Comparison of ENCODE assay signal across 16 cellular contexts in the genomic region with DNA sequence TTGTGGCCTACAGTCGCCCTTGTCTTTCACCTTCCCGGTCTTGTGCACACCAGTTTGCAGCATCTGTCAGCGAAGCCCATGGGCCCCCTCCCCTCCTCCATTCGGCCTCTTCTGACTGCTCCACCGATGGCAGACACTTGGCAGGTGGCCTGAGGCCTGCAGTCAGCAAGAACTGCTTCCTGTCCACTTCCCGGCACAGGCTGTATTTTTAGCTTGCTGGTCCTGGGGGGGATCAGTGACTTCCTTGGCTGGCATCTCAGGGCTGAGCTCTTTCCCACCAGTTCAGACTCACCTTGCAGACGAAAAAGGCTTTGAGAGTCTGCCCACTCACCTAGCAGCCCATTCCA.
DNase-seq lines count a peak whose midpoint lies in the region; ATAC-seq and TF ChIP-seq lines count a peak whose summit lies in the region.
"Had no signal": no experiment of that assay in that cellular context is flagged by ENCODE, and none has a peak within 500 bp of the region (broad histone marks: within the 10 kb centered on the region; RNA-seq: fewer than 3 reads in every experiment).

No MANE protein-coding gene starts in this region.

- peak overlapping the region; percentile 89 for H3K4me2 ChIP-seq in BLaER1
- H3K4me2 ChIP-seq in parathyroid adenoma (ENCODE audit: low read length): peak overlapping the region; percentile 11
- H3K4me2 ChIP-seq: GM23338 had no signal

- ATAC-seq in left cardiac atrium: peak; percentile 83 to 86
- ATAC-seq in activated CD4-positive, CD25-positive, alpha-beta regulatory T cell treated with anti-CD3 and anti-CD28 coated beads, Interleukin-2, amount 50 U/mL, for 24 hours: no peak
- ATAC-seq: esophagus mucosa; naive thymus-derived CD8-positive, alpha-beta T cell had no signal

- H3K4me1 ChIP-seq in BLaER1: peaks cover 30% of the 10 kb centered on the region
- H3K4me1 ChIP-seq in SJCRH30: peaks cover 6% of the 10 kb centered on the region; the same call in 1 of the 2 replicates
- H3K4me1 ChIP-seq in parathyroid adenoma: peaks cover 38% of the 10 kb centered on the region

- intact Hi-C loops in left cardiac atrium (cut with DNase I): loop anchor here in 1 of 2 donors (10.0 kb wide), 1 partner anchor 97 kb away; no protein-coding TSS in a partner anchor

- H3K4me3 ChIP-seq in BLaER1 (0 out of 2 replicates have a peak overlapping the region, but pooled peaks have one; percentile 19), SJCRH30 (no peak overlapping the region), parathyroid adenoma (ENCODE audit: low read depth, low read length) (no peak overlapping the region)
- H3K4me3 ChIP-seq: GM23338, transverse colon had no signal

- peak; percentile 13 to 45 for DNase-seq in SJCRH30
- peak; percentile 82 for DNase-seq in left cardiac atrium
- DNase-seq in NOMO-1 treated with DMSO at 0.1 percent for 48 hours (lab: John Stamatoyannopoulos, UW; ENCODE audit: unreplicated experiment): no peak
- DNase-seq in activated CD4-positive, alpha-beta T cell treated with anti-CD3 and anti-CD28 coated beads, Interleukin-2, amount 50 U/mL, for 48 hours: no peak
- no peak for DNase-seq in SW480 (ENCODE audit: low spot score)
- DNase-seq: activated CD4-positive, CD25-positive, alpha-beta regulatory T cell treated with anti-CD3 and anti-CD28 coated beads, Interleukin-2, amount 50 U/mL, for 72 hours; naive thymus-derived CD8-positive, alpha-beta T cell; NCI-H345; SIG-M5; stimulated activated naive CD4-positive, alpha-beta T cell; transverse colon had no signal

- H3K27me3 ChIP-seq in BLaER1 (no peaks in the 10 kb centered on the region), SJCRH30 (no peaks in the 10 kb centered on the region), parathyroid adenoma (ENCODE audit: control insufficient read depth, insufficient read depth, low read length) (no peaks in the 10 kb centered on the region)
- H3K27me3 ChIP-seq: transverse colon had no signal

- no peaks in the 10 kb centered on the region for H3K36me3 ChIP-seq in BLaER1
- no peaks in the 10 kb centered on the region for H3K36me3 ChIP-seq in SJCRH30
- no peaks in the 10 kb centered on the region for H3K36me3 ChIP-seq in parathyroid adenoma (ENCODE audit: control insufficient read depth, insufficient read depth, low read length)
- H3K36me3 ChIP-seq: transverse colon had no signal

- no peaks in the 10 kb centered on the region for H3K79me2 ChIP-seq in parathyroid adenoma

- TF ChIP-seq CTCF in parathyroid adenoma (IDR thresholded peaks at IDR 0.05): no peak

- H4K20me1 ChIP-seq in BLaER1: no peaks in the 10 kb centered on the region

- peak overlapping the region; percentile 21; the same call in 1 of the 2 replicates for H3K9ac ChIP-seq in BLaER1
- no peak overlapping the region for H3K9ac ChIP-seq in parathyroid adenoma

- H3K9me3 ChIP-seq in BLaER1 (peaks cover 5% of the 10 kb centered on the region; the same call in 1 of the 2 replicates), SJCRH30 (replicated peaks) (no peaks in the 10 kb centered on the region), parathyroid adenoma (ENCODE audit: control insufficient read depth, low read length) (no peaks in the 10 kb centered on the region)
- H3K9me3 ChIP-seq: transverse colon had no signal

- H3K27ac ChIP-seq in BLaER1 (peak overlapping the region; percentile 12; the same call in 1 of the 2 replicates), SJCRH30 (no peak overlapping the region), parathyroid adenoma (peak overlapping the region; percentile 96)
- H3K27ac ChIP-seq: transverse colon had no signal

- peak overlapping the region; percentile 69 for H2AFZ ChIP-seq in parathyroid adenoma
- H2AFZ ChIP-seq: GM23338 had no signal

Comparison
In these comparisons a context has a peak if more than half of its experiments do, and no peak if none do; other contexts are left out.
1. DNase-seq: peak in SJCRH30 (2 of 2) and left cardiac atrium (single experiment); none in NOMO-1 treated with DMSO at 0.1 percent for 48 hours (single experiment), activated CD4-positive, alpha-beta T cell treated with anti-CD3 and anti-CD28 coated beads, Interleukin-2, amount 50 U/mL, for 48 hours (0 of 2) and SW480 (single experiment).
2. ATAC-seq: peak in left cardiac atrium (2 of 2); none in activated CD4-positive, CD25-positive, alpha-beta regulatory T cell treated with anti-CD3 and anti-CD28 coated beads, Interleukin-2, amount 50 U/mL, for 24 hours (0 of 2).